ENCODE assay signal across 16 cellular contexts in genomic region chr1:17168480-17168878, GRCh38. TPM values are rescaled to one million over a fixed set of nuclear protein-coding genes. Genes with fewer than 3 reads are reported as not detected.
DNase-seq lines count a peak whose midpoint lies in the region; FAIRE-seq and TF ChIP-seq lines count a peak whose summit lies in the region.
"Had no signal": no experiment of that assay in that cellular context is flagged by ENCODE, and none has a peak within 500 bp of the region (broad histone marks: within the 10 kb centered on the region; RNA-seq: fewer than 3 reads in every experiment).

No MANE protein-coding gene starts in this region.

- TF ChIP-seq CTCF in HEK293 (tag by site-specific recombination; IDR thresholded peaks at IDR 0.05) = no peak
- no peak for TF ChIP-seq CTCF in WI38 (IDR thresholded peaks at IDR 0.05; ENCODE audit: low read depth, low read length)
- TF ChIP-seq CTCF in thyroid gland (IDR thresholded peaks at IDR 0.05) = no peak
- no peak for TF ChIP-seq CTCF in kidney (IDR thresholded peaks at IDR 0.05; ENCODE audit: borderline replicate concordance, extremely low read depth, insufficient read depth)
- TF ChIP-seq CTCF in neural progenitor cell (IDR thresholded peaks at IDR 0.05) = no peak

- H2AFZ ChIP-seq in neural progenitor cell (replicated peaks) = no peak overlapping the region

- H3K27ac ChIP-seq in HEK293 (ENCODE audit: extremely low read depth, low read depth, low read length) (no peak overlapping the region), thyroid gland (peak overlapping the region; percentile 44 to 64 (median 56)), kidney (ENCODE audit: low read depth in 2 of 2, low read length in 2 of 2) (no peak overlapping the region), neural progenitor cell (no peak overlapping the region)
- H3K27ac ChIP-seq: thoracic aorta had no signal

- no peaks in the 10 kb centered on the region for H3F3A ChIP-seq in neural progenitor cell (ENCODE audit: low read depth)

- intact Hi-C loops in thyroid gland (cut with DNase I) (no loop called here), kidney (cut with DNase I) (no loop called here)

- CTCF ChIA-PET in HEK293 (lab: Yijun Ruan, JAX) = interaction anchor here (1.1 to 3.0 kb wide), 2 partner anchors 43 to 69 kb away, joined by 5 to 12 read pairs; no protein-coding TSS in a partner anchor

- H3K27ac Mint-ChIP-seq in neural progenitor cell = no peak overlapping the region
- H3K27ac Mint-ChIP-seq: activated CD4-positive, alpha-beta T cell treated with anti-CD3 and anti-CD28 coated beads for 36 hours; activated T-helper 1 cell treated with anti-CD3 and anti-CD28 coated beads, Interleukin-12 subunit alpha, Interleukin-12 subunit beta, Interleukin-2, Interleukin-4 antibody, amounts not matched to agents 30 ng/mL and 10 ng/mL and 1 ng/mL, durations not matched to agents 14 hours and 24 hours and 36 hours; natural killer cell had no signal

- DNase-seq in fibroblast of the conjunctiva (ENCODE audit: low read depth) = peak; percentile 14
- DNase-seq in thyroid gland = peak; percentile 51 to 56
- no peak for DNase-seq in kidney
- no peak for DNase-seq in T1000 (lab: John Stamatoyannopoulos, UW)
- DNase-seq in NCI-H82 treated with DMSO at 0.1 percent for 48 hours (lab: John Stamatoyannopoulos, UW; ENCODE audit: unreplicated experiment) = no peak
- no peak for DNase-seq in neural progenitor cell (ENCODE audit: low spot score)
- DNase-seq: activated CD4-positive, alpha-beta T cell treated with anti-CD3 and anti-CD28 coated beads for 36 hours; natural killer cell; NCI-H1694 had no signal

- no peaks in the 10 kb centered on the region for H3K36me3 Mint-ChIP-seq in neural progenitor cell
- H3K36me3 Mint-ChIP-seq: natural killer cell had no signal

- H3K4me1 ChIP-seq in HEK293 (ENCODE audit: control insufficient read depth, insufficient read depth, low read length) (no peaks in the 10 kb centered on the region), thyroid gland (peaks cover 13 to 22% of the 10 kb centered on the region in 2 donors), kidney (ENCODE audit: control insufficient read depth in 1 of 2, insufficient read depth in 1 of 2, low read depth in 1 of 2, low read length in 2 of 2) (no peaks in the 10 kb centered on the region), neural progenitor cell (peaks cover 3% of the 10 kb centered on the region)

- H3K4me3 ChIP-seq in HEK293 (ENCODE audit: low read depth, low read length) (no peak overlapping the region), WI38 (ENCODE audit: low read depth, low read length) (peak overlapping the region; percentile 34), thyroid gland (replicated peaks in 1 of 3) (no peak overlapping the region), kidney (ENCODE audit: low read length in 2 of 2) (no peak overlapping the region), neural progenitor cell (no peak overlapping the region)
- H3K4me3 ChIP-seq: GM12878, thoracic aorta had no signal

- H3K4me3 Mint-ChIP-seq in neural progenitor cell = no peak overlapping the region
- H3K4me3 Mint-ChIP-seq: activated CD4-positive, alpha-beta T cell treated with anti-CD3 and anti-CD28 coated beads for 36 hours; activated T-helper 1 cell treated with anti-CD3 and anti-CD28 coated beads, Interleukin-12 subunit alpha, Interleukin-12 subunit beta, Interleukin-2, Interleukin-4 antibody, amounts not matched to agents 30 ng/mL and 10 ng/mL and 1 ng/mL, durations not matched to agents 14 hours and 24 hours and 36 hours; natural killer cell had no signal

- POLR2A ChIA-PET in HEK293 (lab: Yijun Ruan, JAX) = no interaction called here

- H3K79me2 ChIP-seq in neural progenitor cell (ENCODE audit: low read depth) = no peaks in the 10 kb centered on the region

- no peak for TF ChIP-seq POLR2A in thyroid gland (IDR thresholded peaks at IDR 0.05)

- H3K4me2 ChIP-seq in neural progenitor cell = no peak overlapping the region

- WGBS in thyroid gland, 2 donors = 18 to 21% methylated on average over 4 of the region's 4 CpGs

- H3K9me3 ChIP-seq in HEK293 (ENCODE audit: control insufficient read depth, insufficient read depth, low read depth, low read length) = no peaks in the 10 kb centered on the region
- H3K9me3 ChIP-seq in thyroid gland = no peaks in the 10 kb centered on the region
- H3K9me3 ChIP-seq in kidney (ENCODE audit: control insufficient read depth in 1 of 2, low read length in 2 of 2) = no peaks in the 10 kb centered on the region
- no peaks in the 10 kb centered on the region for H3K9me3 ChIP-seq in neural progenitor cell (ENCODE audit: low read depth)
- H3K9me3 ChIP-seq: thoracic aorta had no signal

- H3K9me3 Mint-ChIP-seq in neural progenitor cell = no peaks in the 10 kb centered on the region
- H3K9me3 Mint-ChIP-seq: activated T-helper 1 cell treated with anti-CD3 and anti-CD28 coated beads, Interleukin-12 subunit alpha, Interleukin-12 subunit beta, Interleukin-2, Interleukin-4 antibody, amounts not matched to agents 30 ng/mL and 10 ng/mL and 1 ng/mL, durations not matched to agents 14 hours and 24 hours and 36 hours; natural killer cell had no signal

- peaks cover 9% of the 10 kb centered on the region for H3K27me3 Mint-ChIP-seq in neural progenitor cell (ENCODE audit: insufficient read depth, low read depth)

- no peaks in the 10 kb centered on the region for H4K20me1 ChIP-seq in neural progenitor cell (ENCODE audit: low read depth)

- H3K27me3 ChIP-seq in thyroid gland (no peaks in the 10 kb centered on the region), neural progenitor cell (no peaks in the 10 kb centered on the region)

- no peaks in the 10 kb centered on the region for H3K36me3 ChIP-seq in HEK293 (ENCODE audit: control insufficient read depth in 2 of 2, insufficient read depth in 1 of 2, low read length in 2 of 2)
- no peaks in the 10 kb centered on the region for H3K36me3 ChIP-seq in thyroid gland
- H3K36me3 ChIP-seq in kidney (ENCODE audit: control insufficient read depth in 1 of 2, insufficient read depth in 2 of 2, low read length in 2 of 2) = no peaks in the 10 kb centered on the region
- no peaks in the 10 kb centered on the region for H3K36me3 ChIP-seq in neural progenitor cell
- H3K36me3 ChIP-seq: thoracic aorta had no signal

- H3K9ac ChIP-seq in kidney (ENCODE audit: low read length in 2 of 2) (no peak overlapping the region), neural progenitor cell (no peak overlapping the region)

- no peak for FAIRE-seq in kidney (lab: Jason Lieb, UNC)
- FAIRE-seq: GM12878, islet of Langerhans had no signal

- peaks cover 8% of the 10 kb centered on the region for H3K4me1 Mint-ChIP-seq in neural progenitor cell
- H3K4me1 Mint-ChIP-seq: activated CD4-positive, alpha-beta T cell treated with anti-CD3 and anti-CD28 coated beads for 36 hours had no signal

TF ChIP-seq in HEK293, 187 proteins besides CTCF, POLR2A, EP300 and RAD21:
- TF ChIP-seq ZNF335 (tag by site-specific recombination; conservative IDR thresholded peaks at IDR 0.05) (peak; percentile 57), ZNF416 (tag by site-specific recombination; IDR thresholded peaks at IDR 0.05) (no peak), ZSCAN5A (tag by site-specific recombination; IDR thresholded peaks at IDR 0.05) (no peak)
- TF ChIP-seq, protein P1, sequence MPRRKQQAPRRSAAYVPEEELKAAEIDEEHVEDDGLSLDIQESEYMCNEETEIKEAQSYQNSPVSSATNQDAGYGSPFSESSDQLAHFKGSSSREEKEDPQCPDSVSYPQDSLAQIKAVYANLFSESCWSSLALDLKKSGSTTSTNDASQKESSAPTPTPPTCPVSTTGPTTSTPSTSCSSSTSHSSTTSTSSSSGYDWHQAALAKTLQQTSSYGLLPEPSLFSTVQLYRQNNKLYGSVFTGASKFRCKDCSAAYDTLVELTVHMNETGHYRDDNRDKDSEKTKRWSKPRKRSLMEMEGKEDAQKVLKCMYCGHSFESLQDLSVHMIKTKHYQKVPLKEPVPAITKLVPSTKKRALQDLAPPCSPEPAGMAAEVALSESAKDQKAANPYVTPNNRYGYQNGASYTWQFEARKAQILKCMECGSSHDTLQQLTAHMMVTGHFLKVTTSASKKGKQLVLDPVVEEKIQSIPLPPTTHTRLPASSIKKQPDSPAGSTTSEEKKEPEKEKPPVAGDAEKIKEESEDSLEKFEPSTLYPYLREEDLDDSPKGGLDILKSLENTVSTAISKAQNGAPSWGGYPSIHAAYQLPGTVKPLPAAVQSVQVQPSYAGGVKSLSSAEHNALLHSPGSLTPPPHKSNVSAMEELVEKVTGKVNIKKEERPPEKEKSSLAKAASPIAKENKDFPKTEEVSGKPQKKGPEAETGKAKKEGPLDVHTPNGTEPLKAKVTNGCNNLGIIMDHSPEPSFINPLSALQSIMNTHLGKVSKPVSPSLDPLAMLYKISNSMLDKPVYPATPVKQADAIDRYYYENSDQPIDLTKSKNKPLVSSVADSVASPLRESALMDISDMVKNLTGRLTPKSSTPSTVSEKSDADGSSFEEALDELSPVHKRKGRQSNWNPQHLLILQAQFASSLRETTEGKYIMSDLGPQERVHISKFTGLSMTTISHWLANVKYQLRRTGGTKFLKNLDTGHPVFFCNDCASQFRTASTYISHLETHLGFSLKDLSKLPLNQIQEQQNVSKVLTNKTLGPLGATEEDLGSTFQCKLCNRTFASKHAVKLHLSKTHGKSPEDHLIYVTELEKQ (tag by site-specific recombination; IDR thresholded peaks at IDR 0.05; ENCODE audit: borderline replicate concordance) = no peak
TF ChIP-seq in HEK293: peak in this region for 1.

RNA-seq across cellular contexts. Expression of gene PADI1, which starts 36.4 kb away (rescaled TPM):
- total RNA-seq in thyroid gland (not detected), kidney (1.3 TPM), neural progenitor cell (ENCODE audit: low replicate concordance) (0.09 and 0.25 TPM in 2 replicates)
- not detected for polyA plus RNA-seq in kidney (ENCODE audit: insufficient read depth, low read depth, low replicate concordance)
- total RNA-seq: activated CD4-positive, alpha-beta T cell treated with anti-CD3 and anti-CD28 coated beads for 36 hours; activated T-helper 1 cell treated with anti-CD3 and anti-CD28 coated beads, Interleukin-12 subunit alpha, Interleukin-12 subunit beta, Interleukin-2, Interleukin-4 antibody, amounts not matched to agents 30 ng/mL and 10 ng/mL and 1 ng/mL, durations not matched to agents 14 hours and 24 hours and 36 hours; GM12878; natural killer cell; sciatic nerve had no signal

RNA-seq across cellular contexts. Expression of gene PADI2, which starts 49.2 kb away (rescaled TPM):
- total RNA-seq in thyroid gland = under 1 TPM; 0.13 to 0.49 (median 0.38) TPM
- 6.0 TPM for total RNA-seq in kidney
- 11.7 TPM for polyA plus RNA-seq in kidney (ENCODE audit: insufficient read depth, low read depth, low replicate concordance)
- 0.77 and 1.4 TPM in 2 replicates for total RNA-seq in neural progenitor cell (ENCODE audit: low replicate concordance)
- total RNA-seq: activated T-helper 1 cell treated with anti-CD3 and anti-CD28 coated beads, Interleukin-12 subunit alpha, Interleukin-12 subunit beta, Interleukin-2, Interleukin-4 antibody, amounts not matched to agents 30 ng/mL and 10 ng/mL and 1 ng/mL, durations not matched to agents 14 hours and 24 hours and 36 hours had no signal

Comparison
In these comparisons a context has a peak if more than half of its experiments do, and no peak if none do; other contexts are left out.
1. H3K27ac ChIP-seq: peak in thyroid gland (3 of 3); none in HEK293 (single experiment), kidney (0 of 2) and neural progenitor cell (single experiment).
2. DNase-seq: peak in fibroblast of the conjunctiva (single experiment) and thyroid gland (2 of 2); none in kidney (single experiment), T1000 (single experiment), NCI-H82 treated with DMSO at 0.1 percent for 48 hours (single experiment) and neural progenitor cell (single experiment).